ENCODE assay signal across 24 cellular contexts in the genomic region with DNA sequence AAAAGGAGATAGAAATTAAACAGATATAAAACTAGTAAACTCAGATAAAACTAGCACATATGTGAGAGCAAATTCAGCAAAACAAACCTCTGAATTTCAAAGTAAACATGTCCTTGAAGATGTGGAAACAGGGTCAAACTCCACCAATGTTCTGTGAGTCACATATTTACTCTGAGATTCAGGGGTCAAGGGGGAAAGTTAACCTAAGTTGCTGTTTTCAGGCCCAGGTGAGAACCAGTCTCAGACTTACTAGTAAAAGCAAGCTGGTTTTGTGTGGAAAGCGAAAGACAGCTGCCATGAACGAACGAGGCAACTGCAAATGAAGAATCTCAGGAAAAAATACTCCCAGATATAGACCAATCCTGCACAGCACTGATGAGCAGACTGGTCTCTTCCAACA. TPM values are rescaled to one million over a fixed set of nuclear protein-coding genes. Genes with fewer than 3 reads are reported as not detected.
DNase-seq lines count a peak whose midpoint lies in the region; ATAC-seq, FAIRE-seq and TF ChIP-seq lines count a peak whose summit lies in the region.
"Had no signal": no experiment of that assay in that cellular context is flagged by ENCODE, and none has a peak within 500 bp of the region (broad histone marks: within the 10 kb centered on the region; RNA-seq: fewer than 3 reads in every experiment).

No MANE protein-coding gene starts in this region.

- H3K4me2 ChIP-seq in A549: peak overlapping the region; percentile 57
- no peak overlapping the region for H3K4me2 ChIP-seq in K562 (ENCODE audit: insufficient read depth, low read length)
- H3K4me2 ChIP-seq: BLaER1 had no signal

- TF ChIP-seq EP300 in A549 (IDR thresholded peaks at IDR 0.05) (no peak), K562 (IDR thresholded peaks at IDR 0.05; ENCODE audit: low read length) (no peak)

- peaks cover 82% of the 10 kb centered on the region for H3K79me2 ChIP-seq in K562 (ENCODE audit: control insufficient read depth, insufficient read depth, low read length)

- CTCF ChIA-PET in A549 (lab: Yijun Ruan, JAX): interaction anchor here (0.8 to 32.7 kb wide), 7 partner anchors 9 to 984 kb away, joined by 3 to 429 read pairs (median 6); partner anchors contain the start of gene PSMB7
- CTCF ChIA-PET in K562 (lab: Yijun Ruan, JAX; ENCODE audit: low intra/inter-chr PET ratio): interaction anchor here (0.6 to 1.0 kb wide), 2 partner anchors 11 to 259 kb away, joined by 3 read pairs; no protein-coding TSS in a partner anchor

- no peaks in the 10 kb centered on the region for H4K20me1 ChIP-seq in K562 (replicated peaks; ENCODE audit: control insufficient read depth, insufficient read depth, low read length)

- POLR2A ChIA-PET in A549 (lab: Yijun Ruan, JAX) (interaction anchor here (0.7 to 1.1 kb wide), 2 partner anchors 12 to 606 kb away, joined by 3 read pairs; no protein-coding TSS in a partner anchor), K562 (lab: Yijun Ruan, JAX) (interaction anchor here (2.3 to 2.7 kb wide), 2 partner anchors 8 to 13 kb away, joined by 10 to 11 read pairs; no protein-coding TSS in a partner anchor)

- H3K9me3 ChIP-seq in A549 (no peaks in the 10 kb centered on the region), K562 (replicated peaks; ENCODE audit: control insufficient read depth, insufficient read depth, low read depth, low read length) (no peaks in the 10 kb centered on the region), right lobe of liver (no peaks in the 10 kb centered on the region), left lung (no peaks in the 10 kb centered on the region)
- H3K9me3 ChIP-seq: BLaER1, HAP-1, MG63, right atrium auricular region, vagina had no signal

- H3K4me3 ChIP-seq in A549: no peak overlapping the region
- no peak overlapping the region for H3K4me3 ChIP-seq in K562
- H3K4me3 ChIP-seq in right lobe of liver: peak overlapping the region in 2 of 3 donors; percentile 40 to 41
- no peak overlapping the region for H3K4me3 ChIP-seq in left lung
- H3K4me3 ChIP-seq: BLaER1, HAP-1, MG63, right atrium auricular region, SK-N-MC, vagina had no signal

- BruUV-seq in K562 (replicated peaks; lab: Mats Ljungman, UMichigan): no TSS peak

- DNase-seq in A549 (ENCODE audit: low read depth in 1 of 2, low spot score in 1 of 2) (no peak), HT-29 (ENCODE audit: low spot score) (peak; percentile 22), K562 (ENCODE audit: extremely low read depth in 1 of 4, low spot score in 3 of 4) (no peak), right lobe of liver (peak in 1 of 3 donors; percentile 71), GM13976 (ENCODE audit: low spot score) (no peak), COR-L47 (lab: John Stamatoyannopoulos, UW) (no peak), dermis blood vessel endothelial cell (no peak), left lung (no peak)
- DNase-seq: activated CD4-positive, alpha-beta T cell treated with anti-CD3 and anti-CD28 coated beads, Interleukin-2, amount 10 ng/mL, durations not matched to agents 7 days and 5 days; anterior cingulate cortex; glutamatergic neuron; kidney glomerular epithelial cell; MG63; natural killer cell; NCI-H2081 treated with DMSO at 0.1 percent for 48 hours; stimulated activated CD4-positive, alpha-beta T cell treated with anti-CD3 and anti-CD28 coated beads, Interleukin-12 subunit alpha, Interleukin-12 subunit beta, amount 100 ng/mL, for 4 hours; stimulated activated CD4-positive, alpha-beta T cell treated with anti-CD3 and anti-CD28 coated beads, Interleukin-4, amount 100 ng/mL, for 24 hours; stimulated activated naive CD4-positive, alpha-beta T cell had no signal

- TF ChIP-seq POLR2A in A549 (IDR thresholded peaks at IDR 0.05; ENCODE audit: low read length): no peak
- TF ChIP-seq POLR2A in K562 (conservative IDR thresholded peaks at IDR 0.05): no peak
- peak; percentile 13 for TF ChIP-seq POLR2A in right lobe of liver (IDR thresholded peaks at IDR 0.05)

- H3K27ac ChIP-seq in A549 (peak overlapping the region in 1 of 2 experiments; percentile 13; a peak in 2 of 6 replicates), K562 (ENCODE audit: extremely low read depth, low read depth, low read length) (no peak overlapping the region), right lobe of liver (peak overlapping the region; percentile 41 to 86 (median 77)), left lung (peak overlapping the region in 1 of 2 donors; percentile 43)
- H3K27ac ChIP-seq: BLaER1, right atrium auricular region, SK-N-MC, vagina had no signal

- no peaks in the 10 kb centered on the region for H3K9me1 ChIP-seq in K562 (ENCODE audit: control insufficient read depth, insufficient read depth, low read length)

- no peak for TF ChIP-seq RAD21 in A549 (conservative IDR thresholded peaks at IDR 0.05 in 1 of 2, IDR thresholded peaks at IDR 0.05 in 1 of 2)
- no peak for TF ChIP-seq RAD21 in K562 (CRISPR knock-in tag; conservative IDR thresholded peaks at IDR 0.05 in 1 of 2, IDR thresholded peaks at IDR 0.05 in 1 of 2)

- H3K27me3 ChIP-seq in K562 (ENCODE audit: control insufficient read depth in 2 of 2, insufficient read depth in 2 of 2, low read length in 2 of 2) (no peaks in the 10 kb centered on the region), right lobe of liver (no peaks in the 10 kb centered on the region), left lung (no peaks in the 10 kb centered on the region)
- H3K27me3 ChIP-seq: BLaER1, MG63, right atrium auricular region, vagina had no signal

- H3K9ac ChIP-seq in K562 (ENCODE audit: insufficient read depth in 1 of 2, low read depth in 2 of 2, low read length in 2 of 2): no peak overlapping the region
- H3K9ac ChIP-seq: BLaER1 had no signal

- no peak overlapping the region for H2AFZ ChIP-seq in K562 (ENCODE audit: low read depth, low read length)

- intact Hi-C loops in K562 (cut with micrococcal nuclease): loop anchor here (5.0 kb wide), 1 partner anchor 254 kb away; no protein-coding TSS in a partner anchor
- intact Hi-C loops in right lobe of liver (cut with DNase I): no loop called here
- intact Hi-C loops in left lung (cut with DNase I): loop anchor here in 1 of 2 donors (10.0 kb wide), 1 partner anchor 261 kb away; no protein-coding TSS in a partner anchor

- 77% methylated on average over 3 of the region's 3 CpGs for WGBS in A549 (ENCODE audit: missing lambda C conversion rate)
- WGBS in K562 (ENCODE audit: insufficient coverage, low coverage, missing lambda C conversion rate): 79% methylated on average over 3 of the region's 3 CpGs
- 29% methylated on average over 3 of the region's 3 CpGs for WGBS in right lobe of liver (ENCODE audit: insufficient coverage, low coverage, low lambda C conversion rate, missing lambda C conversion rate)

- H3K4me1 ChIP-seq in A549: peaks cover 58% of the 10 kb centered on the region
- H3K4me1 ChIP-seq in K562 (replicated peaks in 1 of 2; ENCODE audit: control insufficient read depth in 2 of 2, insufficient read depth in 2 of 2, low read length in 2 of 2): peaks cover 22 to 51% of the 10 kb centered on the region in 2 experiments
- H3K4me1 ChIP-seq in right lobe of liver: peaks cover 0 to 77% (median 33%) of the 10 kb centered on the region in 4 donors
- H3K4me1 ChIP-seq in left lung: peaks cover 10 to 63% of the 10 kb centered on the region in 2 donors

- H3K36me3 ChIP-seq in K562 (ENCODE audit: control insufficient read depth, insufficient read depth, low read length): peaks cover 46% of the 10 kb centered on the region
- no peaks in the 10 kb centered on the region for H3K36me3 ChIP-seq in right lobe of liver
- peaks cover 0 to 16% of the 10 kb centered on the region in 2 donors for H3K36me3 ChIP-seq in left lung

- FAIRE-seq in A549 (lab: Jason Lieb, UNC) (no peak), K562 (lab: Jason Lieb, UNC) (no peak)

- TF ChIP-seq CTCF in A549 (IDR thresholded peaks at IDR 0.05): no peak
- no peak for TF ChIP-seq CTCF in K562 (IDR thresholded peaks at IDR 0.05 in 2 of 3, conservative IDR thresholded peaks at IDR 0.05 in 1 of 3; ENCODE audit: insufficient read depth in 2 of 3, low read depth in 1 of 3, low read length in 3 of 3)
- no peak for TF ChIP-seq CTCF in right lobe of liver (IDR thresholded peaks at IDR 0.05)
- no peak for TF ChIP-seq CTCF in GM13976 (IDR thresholded peaks at IDR 0.05; ENCODE audit: borderline replicate concordance, control extremely low read depth, extremely low read depth, insufficient read depth, missing control alignments)
- no peak for TF ChIP-seq CTCF in left lung (IDR thresholded peaks at IDR 0.05)

- ATAC-seq in A549 (no peak), K562 (no peak), right lobe of liver (peak; percentile 76 to 84 (median 80)), left lung (no peak)
- ATAC-seq: activated T-helper 17 cell treated with anti-CD3 and anti-CD28 coated beads, Interleukin-2, amount 50 U/mL, for 72 hours; natural killer cell had no signal

- in situ Hi-C loops in K562 (cut with MboI) (no loop called here), GM13976 (cut with MboI; ENCODE audit: low sequenced_read_pairs, unreplicated experiment) (no loop called here)

RNA-seq across cellular contexts. Expression of gene PSMB7, which starts 29.0 kb away (rescaled TPM):
- polyA plus RNA-seq in A549 (2011; rRNA removed) (418 and 429 TPM in 2 replicates), A549 (2017; fragmentation: RNase III; extraction: RNeasy Plus Mini Kit Qiagen cat#74134 plus additional on column Dnase treatment) (312 to 345 TPM (median 332 TPM) in 3 replicates), K562 (2011; rRNA removed) (544 and 662 TPM in 2 replicates), K562 (2014; fragmentation: Illumina TruSeq; extraction: Trizol) (368 and 407 TPM in 2 replicates), K562 (2014; fragmentation: Nextera tagmentation; extraction: Ambion mirVana) (100 to 1,000 TPM; 940 to 978 TPM), K562 (2014; rRNA removed) (429 and 463 TPM in 2 replicates)
- polyA plus RNA-seq in A549 (2012; cell fraction: cytosol; rRNA removed): 371 and 377 TPM in 2 replicates
- polyA plus RNA-seq in A549 (2012; cell fraction: nucleus; rRNA removed): 156 and 229 TPM in 2 replicates
- polyA minus RNA-seq in A549 (2011; rRNA and poly(A)+ RNA removed): 209 and 238 TPM in 2 replicates
- total RNA-seq in HT-29 (2014; rRNA removed; shearing (Covaris generic)): 195 and 197 TPM in 2 replicates
- 105 and 110 TPM in 2 replicates for total RNA-seq in K562 (2011; cell fraction: chromatin; rRNA removed; ENCODE audit: low replicate concordance)
- total RNA-seq in K562 (2011; cell fraction: nucleolus; rRNA removed): 103 and 112 TPM in 2 replicates
- total RNA-seq in K562 (2011; cell fraction: nucleoplasm; rRNA removed): 100 and 107 TPM in 2 replicates
- total RNA-seq in K562 (2014; rRNA removed) (364 and 393 TPM in 2 replicates), K562 (2014; rRNA removed; fragmentation: Illumina TruSeq; extraction: Trizol) (404 and 414 TPM in 2 replicates), K562 (2015; rRNA removed; fragmentation: Illumina TruSeq; extraction: Trizol) (327 and 358 TPM in 2 replicates), K562 (2021) (321 and 326 TPM in 2 replicates), right lobe of liver (100 to 1,000 TPM in 2 of 6 experiments, 10 to 100 TPM in 4; 76.4 to 196 (median 96.8) TPM), dermis blood vessel endothelial cell (180 and 183 TPM in 2 replicates), left lung (100 to 1,000 TPM in 1 of 2 donors, 10 to 100 TPM in 1; 86.3 to 128 TPM)
- 461 and 577 TPM in 2 replicates for polyA plus RNA-seq in K562 (2011; cell fraction: cytosol; rRNA removed)
- 113 and 195 TPM in 2 replicates for polyA plus RNA-seq in K562 (2011; cell fraction: nucleus; rRNA removed)
- polyA plus RNA-seq in K562 (2012): 238 and 428 TPM in 2 replicates
- polyA minus RNA-seq in K562 (2011; rRNA and poly(A)+ RNA removed): 408 and 504 TPM in 2 replicates
- 113 and 154 TPM in 2 replicates for polyA minus RNA-seq in K562 (2011; cell fraction: cytosol; rRNA and poly(A)+ RNA removed)
- polyA minus RNA-seq in K562 (2011; cell fraction: nucleus; rRNA and poly(A)+ RNA removed): 48.2 and 82.0 TPM in 2 replicates

Comparison
In these comparisons a context has a peak if more than half of its experiments do, and no peak if none do; other contexts are left out.
1. ATAC-seq: peak in right lobe of liver (4 of 4); none in A549 (0 of 2), K562 (single experiment) and left lung (single experiment).
2. H3K4me3 ChIP-seq: peak in right lobe of liver (2 of 3); none in A549 (single experiment), K562 (single experiment) and left lung (0 of 2).
3. Of the 35 proteins assayed by ChIP-seq in both K562 and A549: peak only in K562: none; only in A549: JUNB; in both: none; in neither: 33; mixed calls (peak in some experiments, not most) for 1.